In the genomic region with DNA sequence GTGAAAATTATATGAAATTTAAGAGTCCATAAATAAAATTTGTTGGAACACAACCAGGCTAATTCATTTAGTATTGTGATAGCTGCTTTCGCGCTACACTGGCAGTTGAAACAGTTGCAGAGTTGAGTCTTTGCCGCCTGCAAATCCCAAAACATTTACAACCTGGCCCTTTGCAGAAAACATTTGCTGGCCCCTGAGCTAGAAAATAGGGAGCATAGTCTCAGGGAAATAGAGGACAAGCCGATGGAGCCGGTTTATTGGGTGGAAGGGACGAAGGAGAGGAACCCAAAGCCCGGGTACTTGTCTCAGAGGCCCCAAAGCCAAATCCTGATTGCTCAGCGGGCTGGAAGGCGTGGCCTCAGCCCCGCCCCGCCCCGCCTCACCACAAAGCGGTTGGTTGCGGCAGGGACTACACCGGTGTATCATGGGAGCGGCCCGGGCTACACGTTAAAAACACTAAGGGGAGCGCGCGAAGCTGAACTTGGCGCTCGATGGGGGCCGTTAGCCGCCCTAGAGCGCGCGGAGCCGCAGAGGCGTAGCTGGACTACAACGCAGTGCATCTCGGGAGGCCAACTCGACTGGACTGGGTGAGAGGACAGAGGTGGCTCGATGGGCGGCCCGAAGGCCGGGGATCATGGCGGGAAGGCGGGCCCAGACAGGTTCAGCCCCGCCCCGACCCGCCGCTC, we compare ENCODE assay signal across 1 cellular context.
TF ChIP-seq lines count a peak whose summit lies in the region.

No MANE protein-coding gene starts in this region.

TF ChIP-seq in HEK293, 187 proteins besides CTCF, POLR2A, EP300 and RAD21 (continued from another document and continues in another):
- TF ChIP-seq, protein P1, sequence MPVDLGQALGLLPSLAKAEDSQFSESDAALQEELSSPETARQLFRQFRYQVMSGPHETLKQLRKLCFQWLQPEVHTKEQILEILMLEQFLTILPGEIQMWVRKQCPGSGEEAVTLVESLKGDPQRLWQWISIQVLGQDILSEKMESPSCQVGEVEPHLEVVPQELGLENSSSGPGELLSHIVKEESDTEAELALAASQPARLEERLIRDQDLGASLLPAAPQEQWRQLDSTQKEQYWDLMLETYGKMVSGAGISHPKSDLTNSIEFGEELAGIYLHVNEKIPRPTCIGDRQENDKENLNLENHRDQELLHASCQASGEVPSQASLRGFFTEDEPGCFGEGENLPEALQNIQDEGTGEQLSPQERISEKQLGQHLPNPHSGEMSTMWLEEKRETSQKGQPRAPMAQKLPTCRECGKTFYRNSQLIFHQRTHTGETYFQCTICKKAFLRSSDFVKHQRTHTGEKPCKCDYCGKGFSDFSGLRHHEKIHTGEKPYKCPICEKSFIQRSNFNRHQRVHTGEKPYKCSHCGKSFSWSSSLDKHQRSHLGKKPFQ (tag by site-specific recombination; IDR thresholded peaks at IDR 0.05): no peak
- TF ChIP-seq ZNF416 (tag by site-specific recombination; IDR thresholded peaks at IDR 0.05): no peak
- peak; percentile 93 for TF ChIP-seq KLF8 (tag by site-specific recombination; IDR thresholded peaks at IDR 0.05)
- TF ChIP-seq BCL11A (tag by site-specific recombination; IDR thresholded peaks at IDR 0.05; ENCODE audit: low read depth): no peak
- no peak for TF ChIP-seq ZNF16 (tag by site-specific recombination; IDR thresholded peaks at IDR 0.05; ENCODE audit: low read depth)
- TF ChIP-seq PRDM10 (tag by site-specific recombination; IDR thresholded peaks at IDR 0.05): peak; percentile 83
- TF ChIP-seq SALL2 (tag by site-specific recombination; IDR thresholded peaks at IDR 0.05; ENCODE audit: borderline replicate concordance): no peak
- TF ChIP-seq ZBTB48 (tag by site-specific recombination; IDR thresholded peaks at IDR 0.05): peak; percentile 44; the same call in 1 of the 2 replicates
- TF ChIP-seq ZNF555 (tag by site-specific recombination; conservative IDR thresholded peaks at IDR 0.05): no peak
- TF ChIP-seq, protein P2, sequence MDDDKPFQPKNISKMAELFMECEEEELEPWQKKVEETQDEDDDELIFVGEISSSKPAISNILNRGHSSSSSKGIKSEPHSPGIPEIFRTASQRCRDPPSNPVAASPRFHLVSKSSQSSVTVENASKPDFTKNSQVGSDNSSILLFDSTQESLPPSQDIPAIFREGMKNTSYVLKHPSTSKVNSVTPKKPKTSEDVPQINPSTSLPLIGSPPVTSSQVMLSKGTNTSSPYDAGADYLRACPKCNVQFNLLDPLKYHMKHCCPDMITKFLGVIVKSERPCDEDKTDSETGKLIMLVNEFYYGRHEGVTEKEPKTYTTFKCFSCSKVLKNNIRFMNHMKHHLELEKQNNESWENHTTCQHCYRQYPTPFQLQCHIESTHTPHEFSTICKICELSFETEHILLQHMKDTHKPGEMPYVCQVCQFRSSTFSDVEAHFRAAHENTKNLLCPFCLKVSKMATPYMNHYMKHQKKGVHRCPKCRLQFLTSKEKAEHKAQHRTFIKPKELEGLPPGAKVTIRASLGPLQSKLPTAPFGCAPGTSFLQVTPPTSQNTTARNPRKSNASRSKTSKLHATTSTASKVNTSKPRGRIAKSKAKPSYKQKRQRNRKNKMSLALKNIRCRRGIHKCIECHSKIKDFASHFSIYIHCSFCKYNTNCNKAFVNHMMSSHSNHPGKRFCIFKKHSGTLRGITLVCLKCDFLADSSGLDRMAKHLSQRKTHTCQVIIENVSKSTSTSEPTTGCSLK (tag by site-specific recombination; IDR thresholded peaks at IDR 0.05): no peak
- TF ChIP-seq MZF1 (tag by site-specific recombination; IDR thresholded peaks at IDR 0.05; ENCODE audit: borderline replicate concordance): no peak
- TF ChIP-seq ZNF571 (tag by site-specific recombination; IDR thresholded peaks at IDR 0.05): no peak
- peak; percentile 77 for TF ChIP-seq ZEB2 (tag by site-specific recombination; IDR thresholded peaks at IDR 0.05)
- TF ChIP-seq ZNF791 (tag by site-specific recombination; IDR thresholded peaks at IDR 0.05): no peak
- TF ChIP-seq BCL11B (tag by site-specific recombination; IDR thresholded peaks at IDR 0.05; ENCODE audit: low read depth): no peak
- no peak for TF ChIP-seq ZNF184 (tag by site-specific recombination; IDR thresholded peaks at IDR 0.05)
- TF ChIP-seq ZNF529 (tag by site-specific recombination; IDR thresholded peaks at IDR 0.05; ENCODE audit: insufficient replicate concordance): no peak
- no peak for TF ChIP-seq ZNF223 (tag by site-specific recombination; IDR thresholded peaks at IDR 0.05)
- no peak for TF ChIP-seq ZNF248 (tag by site-specific recombination; IDR thresholded peaks at IDR 0.05)
- no peak for TF ChIP-seq ZNF221 (tag by site-specific recombination; IDR thresholded peaks at IDR 0.05; ENCODE audit: borderline replicate concordance)
- TF ChIP-seq ZNF2 (tag by site-specific recombination; IDR thresholded peaks at IDR 0.05): no peak
- no peak for TF ChIP-seq ZNF843 (tag by site-specific recombination; IDR thresholded peaks at IDR 0.05)
- TF ChIP-seq GLIS2 (tag by site-specific recombination; IDR thresholded peaks at IDR 0.05): peak; percentile 72
- TF ChIP-seq ZNF140 (tag by site-specific recombination; IDR thresholded peaks at IDR 0.05): no peak
- no peak for TF ChIP-seq ZNF174 (tag by site-specific recombination; IDR thresholded peaks at IDR 0.05)
- TF ChIP-seq ZNF48 (tag by site-specific recombination; IDR thresholded peaks at IDR 0.05): no peak
- TF ChIP-seq YY1 (tag by site-specific recombination; IDR thresholded peaks at IDR 0.05): no peak
- TF ChIP-seq ZNF621 (tag by site-specific recombination; IDR thresholded peaks at IDR 0.05): no peak
- no peak for TF ChIP-seq ZNF654 (tag by site-specific recombination; IDR thresholded peaks at IDR 0.05; ENCODE audit: low read depth)
- TF ChIP-seq HOXC10 (CRISPR knock-in tag; IDR thresholded peaks at IDR 0.05): 0 out of 2 replicates have a peak, but pooled peaks have one; percentile 17
- TF ChIP-seq ZNF202 (tag by site-specific recombination; IDR thresholded peaks at IDR 0.05; ENCODE audit: borderline replicate concordance): no peak
- peak; percentile 89 for TF ChIP-seq PATZ1 (tag by site-specific recombination; IDR thresholded peaks at IDR 0.05)
- no peak for TF ChIP-seq ZNF768 (tag by site-specific recombination; IDR thresholded peaks at IDR 0.05)
- TF ChIP-seq ZNF560 (tag by site-specific recombination; IDR thresholded peaks at IDR 0.05; ENCODE audit: borderline replicate concordance): no peak
- TF ChIP-seq ZNF24 (tag by site-specific recombination; IDR thresholded peaks at IDR 0.05): no peak
- no peak for TF ChIP-seq ZNF585B (tag by site-specific recombination; IDR thresholded peaks at IDR 0.05)
- TF ChIP-seq ZNF501 (tag by site-specific recombination; IDR thresholded peaks at IDR 0.05): peak; percentile 38; the same call in 1 of the 2 replicates
- peak; percentile 81 for TF ChIP-seq ZBTB17 (tag by site-specific recombination; IDR thresholded peaks at IDR 0.05)
- peak; percentile 37; the same call in 1 of the 2 replicates for TF ChIP-seq ZFP69B (tag by site-specific recombination; IDR thresholded peaks at IDR 0.05)
- TF ChIP-seq ZNF658 (tag by site-specific recombination; IDR thresholded peaks at IDR 0.05): no peak
- TF ChIP-seq, protein P3, sequence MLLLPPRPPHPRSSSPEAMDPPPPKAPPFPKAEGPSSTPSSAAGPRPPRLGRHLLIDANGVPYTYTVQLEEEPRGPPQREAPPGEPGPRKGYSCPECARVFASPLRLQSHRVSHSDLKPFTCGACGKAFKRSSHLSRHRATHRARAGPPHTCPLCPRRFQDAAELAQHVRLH (tag by site-specific recombination; IDR thresholded peaks at IDR 0.05): no peak
- TF ChIP-seq, protein P4, sequence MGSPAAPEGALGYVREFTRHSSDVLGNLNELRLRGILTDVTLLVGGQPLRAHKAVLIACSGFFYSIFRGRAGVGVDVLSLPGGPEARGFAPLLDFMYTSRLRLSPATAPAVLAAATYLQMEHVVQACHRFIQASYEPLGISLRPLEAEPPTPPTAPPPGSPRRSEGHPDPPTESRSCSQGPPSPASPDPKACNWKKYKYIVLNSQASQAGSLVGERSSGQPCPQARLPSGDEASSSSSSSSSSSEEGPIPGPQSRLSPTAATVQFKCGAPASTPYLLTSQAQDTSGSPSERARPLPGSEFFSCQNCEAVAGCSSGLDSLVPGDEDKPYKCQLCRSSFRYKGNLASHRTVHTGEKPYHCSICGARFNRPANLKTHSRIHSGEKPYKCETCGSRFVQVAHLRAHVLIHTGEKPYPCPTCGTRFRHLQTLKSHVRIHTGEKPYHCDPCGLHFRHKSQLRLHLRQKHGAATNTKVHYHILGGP (tag by site-specific recombination; IDR thresholded peaks at IDR 0.05): no peak
- no peak for TF ChIP-seq ZNF324 (tag by site-specific recombination; IDR thresholded peaks at IDR 0.05)
- peak; percentile 86 for TF ChIP-seq SP3 (tag by site-specific recombination; IDR thresholded peaks at IDR 0.05)
- TF ChIP-seq ZNF600 (tag by site-specific recombination; IDR thresholded peaks at IDR 0.05): no peak
- TF ChIP-seq ZIC2 (tag by site-specific recombination; IDR thresholded peaks at IDR 0.05): 0 out of 2 replicates have a peak, but pooled peaks have one; percentile 20
- no peak for TF ChIP-seq ZNF664 (tag by site-specific recombination; IDR thresholded peaks at IDR 0.05)
- 0 out of 2 replicates have a peak, but pooled peaks have one; percentile 52 for TF ChIP-seq SP7 (tag by site-specific recombination; IDR thresholded peaks at IDR 0.05)
- peak; percentile 54; the same call in 1 of the 2 replicates for TF ChIP-seq KLF1 (tag by site-specific recombination; IDR thresholded peaks at IDR 0.05)
- no peak for TF ChIP-seq GFI1B (tag by site-specific recombination; IDR thresholded peaks at IDR 0.05)
- no peak for TF ChIP-seq ZNF677 (tag by site-specific recombination; IDR thresholded peaks at IDR 0.05)
- no peak for TF ChIP-seq ZNF112 (tag by site-specific recombination; IDR thresholded peaks at IDR 0.05)
- TF ChIP-seq ZNF26 (tag by site-specific recombination; IDR thresholded peaks at IDR 0.05): no peak
- no peak for TF ChIP-seq ZNF114 (tag by site-specific recombination; IDR thresholded peaks at IDR 0.05)
- TF ChIP-seq, protein P5, sequence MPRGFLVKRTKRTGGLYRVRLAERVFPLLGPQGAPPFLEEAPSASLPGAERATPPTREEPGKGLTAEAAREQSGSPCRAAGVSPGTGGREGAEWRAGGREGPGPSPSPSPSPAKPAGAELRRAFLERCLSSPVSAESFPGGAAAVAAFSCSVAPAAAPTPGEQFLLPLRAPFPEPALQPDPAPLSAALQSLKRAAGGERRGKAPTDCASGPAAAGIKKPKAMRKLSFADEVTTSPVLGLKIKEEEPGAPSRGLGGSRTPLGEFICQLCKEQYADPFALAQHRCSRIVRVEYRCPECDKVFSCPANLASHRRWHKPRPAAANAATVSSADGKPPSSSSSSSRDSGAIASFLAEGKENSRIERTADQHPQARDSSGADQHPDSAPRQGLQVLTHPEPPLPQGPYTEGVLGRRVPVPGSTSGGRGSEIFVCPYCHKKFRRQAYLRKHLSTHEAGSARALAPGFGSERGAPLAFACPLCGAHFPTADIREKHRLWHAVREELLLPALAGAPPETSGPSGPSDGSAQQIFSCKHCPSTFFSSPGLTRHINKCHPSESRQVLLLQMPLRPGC (tag by site-specific recombination; IDR thresholded peaks at IDR 0.05): no peak
